In the genomic region with DNA sequence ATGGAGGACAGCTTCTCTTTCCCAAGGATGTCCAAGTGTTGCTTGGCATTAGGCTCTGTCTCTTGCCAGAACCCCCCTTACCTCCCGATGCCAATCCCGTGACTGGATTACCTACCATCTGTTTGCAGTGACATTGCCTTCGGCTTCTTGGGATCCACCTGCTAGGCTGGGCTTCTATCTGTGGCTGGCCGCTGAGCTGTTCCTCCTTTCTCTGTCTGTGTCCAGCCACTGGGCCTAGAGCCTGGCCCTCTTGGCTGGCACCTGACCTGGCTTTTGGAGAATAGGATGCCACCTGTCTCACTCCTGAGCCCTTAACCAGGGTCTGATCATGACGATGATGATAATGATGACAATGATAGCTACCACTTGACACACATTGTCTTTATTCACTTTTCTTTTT, we compare ENCODE assay signal across 30 cellular contexts. TPM values are rescaled to one million over a fixed set of nuclear protein-coding genes. Genes with fewer than 3 reads are reported as not detected.
"Had no signal": no experiment of that assay in that cellular context is flagged by ENCODE, and none has a peak within 500 bp of the region (broad histone marks: within the 10 kb centered on the region; RNA-seq: fewer than 3 reads in every experiment).

No MANE protein-coding gene starts in this region.

- H3K36me3 ChIP-seq: brain microvascular endothelial cell, colonic mucosa, esophagus squamous epithelium, gastroesophageal sphincter, heart right ventricle, WERI-Rb-1 had no signal

- H3K27ac ChIP-seq: brain microvascular endothelial cell, colonic mucosa, epithelial cell of prostate, esophagus squamous epithelium, gastroesophageal sphincter, heart right ventricle, WERI-Rb-1 had no signal

- H3K4me1 ChIP-seq: colonic mucosa, esophagus squamous epithelium, gastroesophageal sphincter, heart right ventricle had no signal

- H3K4me3 ChIP-seq: colonic mucosa, esophagus squamous epithelium, gastroesophageal sphincter, heart right ventricle had no signal

- DNase-seq: activated B cell treated with CpG ODN at 0.5 μM for 24 hours; activated CD4-positive, alpha-beta T cell treated with anti-CD3 and anti-CD28 coated beads for 48 hours; activated CD4-positive, alpha-beta T cell treated with anti-CD3 and anti-CD28 coated beads, Interleukin-2, amount 50 U/mL, for 1 hour; activated CD4-positive, alpha-beta T cell treated with anti-CD3 and anti-CD28 coated beads, Interleukin-2, amount 50 U/mL, for 48 hours; activated CD8-positive, alpha-beta memory T cell treated with anti-CD3 and anti-CD28 coated beads for 24 hours; activated CD8-positive, alpha-beta T cell treated with anti-CD3 and anti-CD28 coated beads for 36 hours; activated effector memory CD4-positive, alpha-beta T cell treated with Interleukin-2 at 50 U/mL for 16 hours; activated gamma-delta T cell treated with Interleukin-2 at 50 U/mL for 16 hours; activated naive CD4-positive, alpha-beta T cell treated with anti-CD3 and anti-CD28 coated beads, Interleukin-2, amount 50 U/mL, for 16 hours; activated naive CD4-positive, alpha-beta T cell treated with Interleukin-2 at 50 U/mL for 16 hours; activated T-cell treated with anti-CD3 and anti-CD28 coated beads, Interleukin-2, amount 50 U/mL, for 4 hours; amniotic stem cell; anterior cingulate cortex; brain microvascular endothelial cell; colonic mucosa; effector CD8-positive, alpha-beta T cell; esophagus squamous epithelium; foreskin melanocyte; heart right ventricle; T-helper 1 cell; T-helper 17 cell; T1000; WERI-Rb-1 had no signal

- H3K9me3 ChIP-seq: colonic mucosa, esophagus squamous epithelium, gastroesophageal sphincter, heart right ventricle had no signal

- H3K27me3 ChIP-seq: colonic mucosa had no signal

RNA-seq across cellular contexts. Expression of a gene that starts 41.6 kb away (rescaled TPM):
- total RNA-seq: activated CD8-positive, alpha-beta T cell treated with anti-CD3 and anti-CD28 coated beads for 36 hours; activated T-cell treated with anti-CD3 and anti-CD28 coated beads, Interleukin-2, amount 50 U/mL, for 4 hours; activated T-helper 17 cell treated with anti-CD3 and anti-CD28 coated beads, Interleukin-2, amount 50 U/mL, for 72 hours; astrocyte; bronchial epithelial cell; endothelial cell of umbilical vein; fibroblast of lung; T-helper 17 cell had no signal
